In genomic region chr21:36639769-36640168, GRCh38 we compare ENCODE assay signal across 15 cellular contexts. TPM values are rescaled to one million over a fixed set of nuclear protein-coding genes. Genes with fewer than 3 reads are reported as not detected.
"Had no signal": no experiment of that assay in that cellular context is flagged by ENCODE, and none has a peak within 500 bp of the region (broad histone marks: within the 10 kb centered on the region; RNA-seq: fewer than 3 reads in every experiment).

No MANE protein-coding gene starts in this region.

- H3K4me1 ChIP-seq: prostate gland, suprapubic skin had no signal

- DNase-seq: activated B cell treated with CpG ODN at 0.5 μM for 24 hours; activated CD4-positive, alpha-beta T cell treated with anti-CD3 and anti-CD28 coated beads for 48 hours; activated CD8-positive, alpha-beta T cell treated with anti-CD3 and anti-CD28 coated beads for 36 hours; activated gamma-delta T cell; activated T-cell treated with anti-CD3 and anti-CD28 coated beads, Interleukin-2, amount 50 U/mL, for 72 hours; hypothalamus; left ventricle myocardium superior; nephron progenitor cell; right cardiac atrium; small intestine; stimulated activated CD4-positive, alpha-beta T cell treated with anti-CD3 and anti-CD28 coated beads, Interleukin-4, amount 100 ng/mL, for 4 hours had no signal

- H3K27ac ChIP-seq: prostate gland, suprapubic skin had no signal

- H3K36me3 ChIP-seq: prostate gland, suprapubic skin had no signal

- H3K4me3 ChIP-seq: prostate gland, suprapubic skin had no signal

- H3K9me3 ChIP-seq: prostate gland had no signal

- FAIRE-seq: small intestine, TTC549 had no signal

RNA-seq across cellular contexts. Expression of gene SIM2, which starts 59.1 kb away (rescaled TPM):
- total RNA-seq: activated B cell treated with CpG ODN at 0.5 μM for 24 hours; activated CD8-positive, alpha-beta T cell treated with anti-CD3 and anti-CD28 coated beads for 36 hours; left ventricle myocardium superior; right cardiac atrium; T-helper 2 cell treated with Interferon-gamma antibody and Interleukin-4, amounts not matched to agents 100 ng/mL and 5 ng/mL, for 36 hours had no signal
- polyA plus RNA-seq: right cardiac atrium had no signal
